Comparison of ENCODE assay signal across 12 cellular contexts in the genomic region with DNA sequence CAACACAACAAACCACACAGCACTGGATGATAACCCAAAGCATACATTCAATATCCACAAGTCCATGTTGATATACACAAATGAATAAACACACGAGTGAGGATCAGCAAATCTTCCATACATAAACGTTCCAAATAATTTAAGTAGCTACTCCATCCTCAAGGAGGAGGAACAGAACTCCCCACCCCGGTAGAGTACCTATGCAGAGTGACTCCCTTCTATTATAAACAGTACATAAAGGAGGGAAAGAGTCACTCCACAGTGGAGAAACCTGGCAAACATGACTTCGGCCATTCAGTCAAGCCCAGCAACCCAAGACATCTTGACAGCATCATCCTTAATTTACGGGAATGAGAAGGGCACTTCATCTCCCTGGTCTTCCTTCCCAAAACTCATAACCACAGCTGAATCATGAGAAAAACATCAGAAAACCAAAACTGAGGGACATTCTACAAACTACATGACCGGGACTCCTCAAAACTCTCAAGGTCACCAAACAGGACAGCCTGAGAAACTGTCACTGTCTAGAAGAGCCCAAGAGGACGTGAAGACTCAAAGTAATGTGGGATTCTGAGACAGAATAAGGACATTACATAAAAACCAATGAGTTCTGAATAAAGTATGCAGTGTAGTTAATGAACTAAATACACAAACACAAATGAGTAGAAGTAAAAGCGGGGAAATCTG. TPM values are rescaled to one million over a fixed set of nuclear protein-coding genes. Genes with fewer than 3 reads are reported as not detected.
DNase-seq lines count a peak whose midpoint lies in the region; ATAC-seq and TF ChIP-seq lines count a peak whose summit lies in the region.
"Had no signal": no experiment of that assay in that cellular context is flagged by ENCODE, and none has a peak within 500 bp of the region (broad histone marks: within the 10 kb centered on the region; RNA-seq: fewer than 3 reads in every experiment).

No MANE protein-coding gene starts in this region.

- no peak overlapping the region for H3K27ac ChIP-seq in PC-3 (ENCODE audit: low read length)
- peak overlapping the region; percentile 0 for H3K27ac ChIP-seq in epithelial cell of prostate
- peak overlapping the region; percentile 92 for H3K27ac ChIP-seq in skeletal muscle tissue (ENCODE audit: low read depth, low read length)
- H3K27ac ChIP-seq: colonic mucosa had no signal

- no peak for ATAC-seq in activated CD4-positive, alpha-beta T cell treated with anti-CD3 and anti-CD28 coated beads for 36 hours
- ATAC-seq in PC-3 (no peak), GM18907 (IDR thresholded peaks at IDR 0.05; ENCODE audit: unreplicated experiment) (no peak)
- ATAC-seq: Panc1 had no signal

- H3K9me2 ChIP-seq in PC-3 (replicated peaks; ENCODE audit: low read length), result no peaks in the 10 kb centered on the region

- intact Hi-C loops in activated CD4-positive, alpha-beta T cell treated with anti-CD3 and anti-CD28 coated beads for 36 hours (cut with DNase I, micrococcal nuclease), result no loop called here
- intact Hi-C loops in PC-3 (cut with micrococcal nuclease), result no loop called here

- no peak overlapping the region for H3K4me3 Mint-ChIP-seq in activated CD4-positive, alpha-beta T cell treated with anti-CD3 and anti-CD28 coated beads for 36 hours

- no peak overlapping the region for H2AFZ ChIP-seq in PC-3 (ENCODE audit: low read length)

- peaks cover 100% of the 10 kb centered on the region for H3K79me2 ChIP-seq in PC-3 (ENCODE audit: low read length)

- no peaks in the 10 kb centered on the region for H3K9me3 Mint-ChIP-seq in activated CD4-positive, alpha-beta T cell treated with anti-CD3 and anti-CD28 coated beads for 36 hours (ENCODE audit: low read depth)

- CTCF ChIA-PET in activated CD4-positive, alpha-beta T cell treated with anti-CD3 and anti-CD28 coated beads for 36 hours (lab: Charles Lee), result no interaction called here
- CTCF ChIA-PET in PC-3 (lab: Charles Lee), result no interaction called here

- H4K20me1 ChIP-seq in PC-3 (ENCODE audit: low read length), result peaks cover 90% of the 10 kb centered on the region

- no peaks in the 10 kb centered on the region for H3K27me3 ChIP-seq in PC-3 (ENCODE audit: low read length)
- H3K27me3 ChIP-seq in skeletal muscle tissue (ENCODE audit: control insufficient read depth in 3 of 3, insufficient read depth in 3 of 3, low read length in 3 of 3), result no peaks in the 10 kb centered on the region
- H3K27me3 ChIP-seq: colonic mucosa had no signal

- no peak for TF ChIP-seq CTCF in PC-3 (conservative IDR thresholded peaks at IDR 0.05; ENCODE audit: low read depth, low read length)

- BruUV-seq in PC-3 (replicated peaks; lab: Mats Ljungman, UMichigan), result no TSS peak

- DNase-seq in activated CD4-positive, alpha-beta T cell treated with anti-CD3 and anti-CD28 coated beads for 36 hours, result no peak
- no peak for DNase-seq in activated CD4-positive, alpha-beta T cell treated with anti-CD3 and anti-CD28 coated beads, Interleukin-2, amount 50 U/mL, for 4 hours
- DNase-seq in PC-3, result peak; percentile 7
- DNase-seq in epithelial cell of prostate (ENCODE audit: low read depth, low spot score), result no peak
- no peak for DNase-seq in LoVo (ENCODE audit: low spot score)
- no peak for DNase-seq in cerebellar nuclear complex (lab: John Stamatoyannopoulos, UW)
- DNase-seq: colonic mucosa, EL, NCI-H2081 had no signal

- H3K27ac Mint-ChIP-seq in activated CD4-positive, alpha-beta T cell treated with anti-CD3 and anti-CD28 coated beads for 36 hours, result peak overlapping the region; percentile 20

- H3K4me3 ChIP-seq in PC-3 (ENCODE audit: low read length), result no peak overlapping the region
- peak overlapping the region in 1 of 3 donors; percentile 0 for H3K4me3 ChIP-seq in skeletal muscle tissue (ENCODE audit: low read length in 3 of 3)
- H3K4me3 ChIP-seq: colonic mucosa had no signal

- no peaks in the 10 kb centered on the region for H3K27me3 Mint-ChIP-seq in activated CD4-positive, alpha-beta T cell treated with anti-CD3 and anti-CD28 coated beads for 36 hours

- peaks cover 31% of the 10 kb centered on the region for H3K36me3 ChIP-seq in PC-3 (ENCODE audit: low read depth, low read length)
- no peaks in the 10 kb centered on the region for H3K36me3 ChIP-seq in skeletal muscle tissue (ENCODE audit: control insufficient read depth in 3 of 3, insufficient read depth in 3 of 3, low read length in 3 of 3)
- H3K36me3 ChIP-seq: colonic mucosa had no signal

- peaks cover 51% of the 10 kb centered on the region for H3K36me3 Mint-ChIP-seq in activated CD4-positive, alpha-beta T cell treated with anti-CD3 and anti-CD28 coated beads for 36 hours (ENCODE audit: low read depth)

- H3K4me2 ChIP-seq in PC-3 (ENCODE audit: low read length), result peak overlapping the region; percentile 20

- no peaks in the 10 kb centered on the region for H3K9me3 ChIP-seq in PC-3 (ENCODE audit: low read length)
- H3K9me3 ChIP-seq in skeletal muscle tissue (ENCODE audit: control insufficient read depth in 3 of 3, low read length in 3 of 3), result no peaks in the 10 kb centered on the region
- H3K9me3 ChIP-seq: colonic mucosa had no signal

- H3K4me1 ChIP-seq in PC-3 (ENCODE audit: insufficient read depth, low read length), result peaks cover 24% of the 10 kb centered on the region
- peaks cover 54 to 70% (median 63%) of the 10 kb centered on the region in 3 donors for H3K4me1 ChIP-seq in skeletal muscle tissue (ENCODE audit: control insufficient read depth in 3 of 3, insufficient read depth in 3 of 3, low read length in 3 of 3)

- H3F3A ChIP-seq in PC-3 (ENCODE audit: low read length, unreplicated experiment), result no peaks in the 10 kb centered on the region

- H3K4me1 Mint-ChIP-seq in activated CD4-positive, alpha-beta T cell treated with anti-CD3 and anti-CD28 coated beads for 36 hours, result peaks cover 68% of the 10 kb centered on the region

- H3K9ac ChIP-seq in PC-3 (ENCODE audit: low read length), result no peak overlapping the region
- peak overlapping the region in 1 of 3 donors; percentile 1 for H3K9ac ChIP-seq in skeletal muscle tissue (ENCODE audit: low read depth in 1 of 3, low read length in 3 of 3)

- POLR2A ChIA-PET in activated CD4-positive, alpha-beta T cell treated with anti-CD3 and anti-CD28 coated beads for 36 hours (lab: Charles Lee), result no interaction called here
- POLR2A ChIA-PET in PC-3 (lab: Charles Lee; ENCODE audit: unreplicated experiment), result no interaction called here

RNA-seq across cellular contexts. Expression of a gene that starts 5.6 kb away (rescaled TPM):
- total RNA-seq in activated CD4-positive, alpha-beta T cell treated with anti-CD3 and anti-CD28 coated beads for 36 hours, result 100 to 1,000 TPM; 148 to 173 TPM
- total RNA-seq in PC-3 (2014; rRNA removed) (188 and 215 TPM in 2 replicates), skeletal muscle tissue (156 TPM)
